Comparison of ENCODE assay signal across 1 cellular context in genomic region chr14:93960108-93960475, GRCh38.
TF ChIP-seq lines count a peak whose summit lies in the region.

No MANE protein-coding gene starts in this region.

TF ChIP-seq in GM12878, 131 proteins besides CTCF, POLR2A, EP300 and RAD21 (continued from another document):
- 0 out of 2 replicates have a peak, but pooled peaks have one; percentile 7 for TF ChIP-seq TCF12 (IDR thresholded peaks at IDR 0.05; ENCODE audit: low read depth, low read length)
- peak; percentile 13; the same call in 1 of the 2 replicates for TF ChIP-seq POLR2AphosphoS5 (IDR thresholded peaks at IDR 0.05; ENCODE audit: low read length)
- no peak for TF ChIP-seq SREBF2 (IDR thresholded peaks at IDR 0.05; ENCODE audit: low read length)
- TF ChIP-seq RB1 (IDR thresholded peaks at IDR 0.05; ENCODE audit: borderline replicate concordance): no peak
- no peak for TF ChIP-seq ELK1 (IDR thresholded peaks at IDR 0.05; ENCODE audit: low read depth, low read length)
- peak; percentile 24; the same call in 1 of the 2 replicates for TF ChIP-seq ZNF687 (IDR thresholded peaks at IDR 0.05)
- no peak for TF ChIP-seq ZNF384 (IDR thresholded peaks at IDR 0.05; ENCODE audit: borderline replicate concordance, low read depth, low read length)
- TF ChIP-seq SPI1 (IDR thresholded peaks at IDR 0.05; ENCODE audit: borderline replicate concordance, insufficient read depth, low read depth, low read length): no peak
- TF ChIP-seq RAD51 (IDR thresholded peaks at IDR 0.05): no peak
- no peak for TF ChIP-seq TCF7 (IDR thresholded peaks at IDR 0.05; ENCODE audit: borderline replicate concordance)
- no peak for TF ChIP-seq NFYA (IDR thresholded peaks at IDR 0.05; ENCODE audit: borderline replicate concordance, low read depth, low read length)
- no peak for TF ChIP-seq NBN (IDR thresholded peaks at IDR 0.05)
- TF ChIP-seq SMC3 (IDR thresholded peaks at IDR 0.05; ENCODE audit: borderline replicate concordance, low read length): no peak
- no peak for TF ChIP-seq EZH2 (IDR thresholded peaks at IDR 0.05; ENCODE audit: borderline replicate concordance, control insufficient read depth, low read depth, low read length)
- no peak for TF ChIP-seq SKIL (IDR thresholded peaks at IDR 0.05; ENCODE audit: low read depth, poor library complexity, severe bottlenecking)
- no peak for TF ChIP-seq CBFB (IDR thresholded peaks at IDR 0.05; ENCODE audit: low read depth)
- no peak for TF ChIP-seq KAT2A (conservative IDR thresholded peaks at IDR 0.05; ENCODE audit: control insufficient read depth, low read depth, low read length)
